12 cellular contexts compared by ENCODE assay signal in genomic region chr4:47483722-47484121, GRCh38.
DNase-seq lines count a peak whose midpoint lies in the region; ATAC-seq and TF ChIP-seq lines count a peak whose summit lies in the region.
"Had no signal": no experiment of that assay in that cellular context is flagged by ENCODE, and none has a peak within 500 bp of the region (broad histone marks: within the 10 kb centered on the region; RNA-seq: fewer than 3 reads in every experiment).

No MANE protein-coding gene starts in this region.

- H2AFZ ChIP-seq in OCI-LY3 (ENCODE audit: low read depth, low read length), result peak overlapping the region; percentile 96

- H3K27ac ChIP-seq in OCI-LY3 (ENCODE audit: low read length), result no peak overlapping the region

- peak; percentile 45 for DNase-seq in fibroblast of peridontal ligament (ENCODE audit: extremely low read depth)
- DNase-seq in stimulated activated effector memory CD8-positive, alpha-beta T cell treated with anti-CD3 and anti-CD28 coated beads, Interleukin-12 subunit alpha, Interleukin-12 subunit beta, amount 100 ng/mL, for 72 hours (ENCODE audit: low spot score in 2 of 2), result no peak
- no peak for DNase-seq in COLO668 (lab: John Stamatoyannopoulos, UW; ENCODE audit: unreplicated experiment)
- no peak for DNase-seq in SHP77 (lab: John Stamatoyannopoulos, UW)
- DNase-seq: DMS79 treated with DMSO at 0.1 percent for 48 hours, erythroblast, NCI-H82, substantia nigra had no signal

- H3K27me3 ChIP-seq in OCI-LY3 (ENCODE audit: low read depth, low read length), result no peaks in the 10 kb centered on the region

- no peaks in the 10 kb centered on the region for H3K36me3 Mint-ChIP-seq in stimulated activated effector memory CD8-positive, alpha-beta T cell treated with anti-CD3 and anti-CD28 coated beads, Interleukin-12 subunit alpha, Interleukin-12 subunit beta, amount 100 ng/mL, for 72 hours

- H3K4me3 Mint-ChIP-seq in stimulated activated effector memory CD8-positive, alpha-beta T cell treated with anti-CD3 and anti-CD28 coated beads, Interleukin-12 subunit alpha, Interleukin-12 subunit beta, amount 100 ng/mL, for 72 hours, result peak overlapping the region; percentile 86

- no peaks in the 10 kb centered on the region for H3K9me3 Mint-ChIP-seq in stimulated activated effector memory CD8-positive, alpha-beta T cell treated with anti-CD3 and anti-CD28 coated beads, Interleukin-12 subunit alpha, Interleukin-12 subunit beta, amount 100 ng/mL, for 72 hours

- peak overlapping the region; percentile 88 for H3K4me2 ChIP-seq in OCI-LY3 (ENCODE audit: low read length)

- H3K4me1 ChIP-seq in OCI-LY3 (ENCODE audit: low read length), result peaks cover 25% of the 10 kb centered on the region

- H3K36me3 ChIP-seq in OCI-LY3 (replicated peaks; ENCODE audit: low read depth, low read length), result no peaks in the 10 kb centered on the region

- no peak overlapping the region for H3K4me3 ChIP-seq in OCI-LY3 (ENCODE audit: low read length)

- no peaks in the 10 kb centered on the region for H3K79me2 ChIP-seq in OCI-LY3 (ENCODE audit: low read length)

- peak; percentile 32 for TF ChIP-seq CTCF in OCI-LY3 (IDR thresholded peaks at IDR 0.05; ENCODE audit: low read depth, low read length)

- ATAC-seq in GM21390 (IDR thresholded peaks at IDR 0.05; ENCODE audit: unreplicated experiment) (peak; percentile 1), GM21619 (IDR thresholded peaks at IDR 0.05; ENCODE audit: unreplicated experiment) (no peak), HG02798 (IDR thresholded peaks at IDR 0.05; ENCODE audit: poor library complexity, unreplicated experiment) (no peak)
- ATAC-seq in stimulated activated effector memory CD8-positive, alpha-beta T cell treated with anti-CD3 and anti-CD28 coated beads, Interleukin-12 subunit alpha, Interleukin-12 subunit beta, amount 100 ng/mL, for 72 hours, result no peak

- H3K9me3 ChIP-seq in OCI-LY3 (ENCODE audit: insufficient read depth, low read length), result no peaks in the 10 kb centered on the region

- H3K9ac ChIP-seq in OCI-LY3 (ENCODE audit: low read length), result no peak overlapping the region

- peaks cover 13% of the 10 kb centered on the region for H3K4me1 Mint-ChIP-seq in stimulated activated effector memory CD8-positive, alpha-beta T cell treated with anti-CD3 and anti-CD28 coated beads, Interleukin-12 subunit alpha, Interleukin-12 subunit beta, amount 100 ng/mL, for 72 hours

- H4K20me1 ChIP-seq in OCI-LY3 (ENCODE audit: insufficient read depth, low read length), result no peaks in the 10 kb centered on the region

- H3K27ac Mint-ChIP-seq in stimulated activated effector memory CD8-positive, alpha-beta T cell treated with anti-CD3 and anti-CD28 coated beads, Interleukin-12 subunit alpha, Interleukin-12 subunit beta, amount 100 ng/mL, for 72 hours, result peak overlapping the region; percentile 89
